ENCODE assay signal across 8 cellular contexts in genomic region chr7:151086802-151087246, GRCh38. TPM values are rescaled to one million over a fixed set of nuclear protein-coding genes. Genes with fewer than 3 reads are reported as not detected.
DNase-seq lines count a peak whose midpoint lies in the region; ATAC-seq and TF ChIP-seq lines count a peak whose summit lies in the region.

No MANE protein-coding gene starts in this region.

- peaks cover 10% of the 10 kb centered on the region for H3K27me3 Mint-ChIP-seq in activated CD4-positive, alpha-beta memory T cell treated with anti-CD3 and anti-CD28 coated beads, Interleukin-2, amount 10 ng/mL, durations not matched to agents 7 days and 5 days

- H3K4me1 ChIP-seq in prostate gland (replicated peaks): peaks cover 26% of the 10 kb centered on the region

- DNase-seq in Ammon's horn (ENCODE audit: low spot score): peak; percentile 39
- DNase-seq in H7: peak; percentile 79
- peak; percentile 47 for DNase-seq in activated CD4-positive, alpha-beta memory T cell treated with anti-CD3 and anti-CD28 coated beads, Interleukin-2, amount 10 ng/mL, durations not matched to agents 7 days and 5 days
- peak; percentile 51 for DNase-seq in fibroblast of villous mesenchyme (ENCODE audit: low read depth)
- DNase-seq in prostate gland (ENCODE audit: low spot score): no peak

- no peak for TF ChIP-seq POLR2A in prostate gland (IDR thresholded peaks at IDR 0.05)

- ATAC-seq in HG02623 (IDR thresholded peaks at IDR 0.05; ENCODE audit: unreplicated experiment): no peak
- no peak for ATAC-seq in activated CD4-positive, CD25-positive, alpha-beta regulatory T cell treated with anti-CD3 and anti-CD28 coated beads, Interleukin-2, amount 50 U/mL, for 24 hours
- ATAC-seq in GM18502 (IDR thresholded peaks at IDR 0.05; ENCODE audit: poor library complexity, unreplicated experiment): no peak

- H3K27me3 ChIP-seq in H7 (ENCODE audit: control insufficient read depth, insufficient read depth, low read length) (peaks cover 17% of the 10 kb centered on the region; the same call in 1 of the 2 replicates), prostate gland (replicated peaks; ENCODE audit: insufficient read depth) (no peaks in the 10 kb centered on the region)

- no peak for TF ChIP-seq CTCF in fibroblast of villous mesenchyme (IDR thresholded peaks at IDR 0.05; ENCODE audit: insufficient read depth, low read depth, low read length)
- no peak for TF ChIP-seq CTCF in prostate gland (IDR thresholded peaks at IDR 0.05)

- peak overlapping the region; percentile 90 for H3K4me3 ChIP-seq in H7 (ENCODE audit: insufficient read depth, low read depth, low read length)
- H3K4me3 ChIP-seq in fibroblast of villous mesenchyme (ENCODE audit: low read depth, low read length): peak overlapping the region; percentile 83
- H3K4me3 ChIP-seq in prostate gland: peak overlapping the region; percentile 61 to 80

- H3K36me3 Mint-ChIP-seq in activated CD4-positive, alpha-beta memory T cell treated with anti-CD3 and anti-CD28 coated beads, Interleukin-2, amount 10 ng/mL, durations not matched to agents 7 days and 5 days (ENCODE audit: low read depth): peaks cover 4% of the 10 kb centered on the region

- intact Hi-C loops in prostate gland (cut with DNase I): loop anchor here (10.0 kb wide), 1 partner anchor 122 kb away; no protein-coding TSS in a partner anchor

- H3K36me3 ChIP-seq in H7 (replicated peaks; ENCODE audit: control insufficient read depth, insufficient read depth, low read length) (no peaks in the 10 kb centered on the region), prostate gland (no peaks in the 10 kb centered on the region)

- under 1% methylated on average over 38 of the region's 56 CpGs for WGBS in prostate gland

- H3K4me1 Mint-ChIP-seq in activated CD4-positive, alpha-beta memory T cell treated with anti-CD3 and anti-CD28 coated beads, Interleukin-2, amount 10 ng/mL, durations not matched to agents 7 days and 5 days: peaks cover 45% of the 10 kb centered on the region

- H3K4me3 Mint-ChIP-seq in activated CD4-positive, alpha-beta memory T cell treated with anti-CD3 and anti-CD28 coated beads, Interleukin-2, amount 10 ng/mL, durations not matched to agents 7 days and 5 days: peak overlapping the region; percentile 89

- H3K9me3 ChIP-seq in prostate gland: no peaks in the 10 kb centered on the region

- CTCF ChIA-PET in activated CD4-positive, alpha-beta memory T cell treated with anti-CD3 and anti-CD28 coated beads, Interleukin-2, amount 10 ng/mL, durations not matched to agents 7 days and 5 days (lab: Charles Lee): interaction anchor here (0.9 kb wide), 1 partner anchor 59 kb away, joined by 3 read pairs; the partner anchor contains the start of gene ABCB8

- no peaks in the 10 kb centered on the region for H3K9me3 Mint-ChIP-seq in activated CD4-positive, alpha-beta memory T cell treated with anti-CD3 and anti-CD28 coated beads, Interleukin-2, amount 10 ng/mL, durations not matched to agents 7 days and 5 days

- POLR2A ChIA-PET in activated CD4-positive, alpha-beta memory T cell treated with anti-CD3 and anti-CD28 coated beads, Interleukin-2, amount 10 ng/mL, durations not matched to agents 7 days and 5 days (lab: Charles Lee): no interaction called here

- H3K27ac Mint-ChIP-seq in activated CD4-positive, alpha-beta memory T cell treated with anti-CD3 and anti-CD28 coated beads, Interleukin-2, amount 10 ng/mL, durations not matched to agents 7 days and 5 days: peak overlapping the region; percentile 69

- peak overlapping the region; percentile 83 for H3K27ac ChIP-seq in prostate gland

RNA-seq across cellular contexts. Expression of gene AGAP3, which starts 0.5 kb away (rescaled TPM):
- 63.3 and 76.0 TPM in 2 replicates for total RNA-seq in H7 (2014; rRNA removed; shearing (Covaris generic))
- 10 to 100 TPM; 30.1 to 31.5 TPM for total RNA-seq in activated CD4-positive, alpha-beta memory T cell treated with anti-CD3 and anti-CD28 coated beads, Interleukin-2, amount 10 ng/mL, durations not matched to agents 7 days and 5 days
- total RNA-seq in fibroblast of villous mesenchyme (59.2 and 83.8 TPM in 2 replicates), prostate gland (100 to 1,000 TPM in 1 of 2 donors, 10 to 100 TPM in 1; 80.3 to 112 TPM)

RNA-seq across cellular contexts. Expression of gene TMUB1, which starts 3.5 kb away (rescaled TPM):
- total RNA-seq in H7 (2014; rRNA removed; shearing (Covaris generic)): 67.4 and 73.4 TPM in 2 replicates
- total RNA-seq in activated CD4-positive, alpha-beta memory T cell treated with anti-CD3 and anti-CD28 coated beads, Interleukin-2, amount 10 ng/mL, durations not matched to agents 7 days and 5 days: 10 to 100 TPM; 80.3 to 81.1 TPM
- total RNA-seq in fibroblast of villous mesenchyme (17.7 and 21.6 TPM in 2 replicates), prostate gland (10 to 100 TPM; 79.8 to 99.4 TPM)

RNA-seq across cellular contexts. Expression of gene FASTK, which starts 6.2 kb away (rescaled TPM):
- 58.4 and 86.3 TPM in 2 replicates for total RNA-seq in H7 (2014; rRNA removed; shearing (Covaris generic))
- 10 to 100 TPM; 70.0 to 72.7 TPM for total RNA-seq in activated CD4-positive, alpha-beta memory T cell treated with anti-CD3 and anti-CD28 coated beads, Interleukin-2, amount 10 ng/mL, durations not matched to agents 7 days and 5 days
- total RNA-seq in fibroblast of villous mesenchyme: 87.2 and 103 TPM in 2 replicates
- 100 to 1,000 TPM; 107 to 122 TPM for total RNA-seq in prostate gland

RNA-seq across cellular contexts. Expression of gene SLC4A2, which starts 27.4 kb away (rescaled TPM):
- total RNA-seq in H7 (2014; rRNA removed; shearing (Covaris generic)): 85.7 and 105 TPM in 2 replicates
- 100 to 1,000 TPM in 1 of 2 experiments, 10 to 100 TPM in 1; 94.6 to 109 TPM for total RNA-seq in activated CD4-positive, alpha-beta memory T cell treated with anti-CD3 and anti-CD28 coated beads, Interleukin-2, amount 10 ng/mL, durations not matched to agents 7 days and 5 days
- total RNA-seq in fibroblast of villous mesenchyme (85.5 and 102 TPM in 2 replicates), prostate gland (100 to 1,000 TPM in 1 of 2 donors, 10 to 100 TPM in 1; 77.1 to 141 TPM)

RNA-seq across cellular contexts. Expression of gene CDK5, which starts 29.1 kb away (rescaled TPM):
- 24.3 and 36.9 TPM in 2 replicates for total RNA-seq in H7 (2014; rRNA removed; shearing (Covaris generic))
- total RNA-seq in activated CD4-positive, alpha-beta memory T cell treated with anti-CD3 and anti-CD28 coated beads, Interleukin-2, amount 10 ng/mL, durations not matched to agents 7 days and 5 days: 10 to 100 TPM; 17.6 to 18.2 TPM
- total RNA-seq in fibroblast of villous mesenchyme: 22.2 and 22.9 TPM in 2 replicates
- 10 to 100 TPM; 13.1 to 18.5 TPM for total RNA-seq in prostate gland
